In genomic region chr10:92463582-92463981, GRCh38 we compare ENCODE assay signal across 25 cellular contexts.
"Had no signal": no experiment of that assay in that cellular context is flagged by ENCODE, and none has a peak within 500 bp of the region (broad histone marks: within the 10 kb centered on the region; RNA-seq: fewer than 3 reads in every experiment).

No MANE protein-coding gene starts in this region.

- ATAC-seq: effector memory CD8-positive, alpha-beta T cell; esophagus mucosa; gastrocnemius medialis; heart right ventricle; left cardiac atrium; left lung; left ventricle myocardium superior; lower lobe of right lung; mucosa of descending colon had no signal

- FAIRE-seq: endometrium, islet of Langerhans, keratinocyte had no signal

- H3K27me3 Mint-ChIP-seq: dendritic cell treated with granulocyte-macrophage colony-stimulating factor and Interleukin-4, amounts not matched to agents 40 ng/mL and 50 ng/mL, for 4 days; effector memory CD8-positive, alpha-beta T cell had no signal

- H3K4me3 Mint-ChIP-seq: dendritic cell treated with granulocyte-macrophage colony-stimulating factor and Interleukin-4, amounts not matched to agents 40 ng/mL and 50 ng/mL, for 4 days; effector memory CD8-positive, alpha-beta T cell; endodermal cell; mesothelial cell of epicardium had no signal

- H3K27me3 ChIP-seq: colonic mucosa, esophagus squamous epithelium, gastrocnemius medialis, heart right ventricle, left lung had no signal

- H3K4me1 Mint-ChIP-seq: endodermal cell, mesothelial cell of epicardium had no signal

- H3K27ac ChIP-seq: colonic mucosa, epithelial cell of prostate, esophagus squamous epithelium, gastrocnemius medialis, heart right ventricle, left lung, lower lobe of right lung had no signal

- H3K4me1 ChIP-seq: colonic mucosa, gastrocnemius medialis, heart right ventricle, left lung, lower lobe of right lung had no signal

- H3K27ac Mint-ChIP-seq: dendritic cell treated with granulocyte-macrophage colony-stimulating factor and Interleukin-4, amounts not matched to agents 40 ng/mL and 50 ng/mL, for 4 days; effector memory CD8-positive, alpha-beta T cell; endodermal cell; mesothelial cell of epicardium had no signal

- H3K9me3 ChIP-seq: colonic mucosa, esophagus squamous epithelium, gastrocnemius medialis, heart right ventricle, left lung, lower lobe of right lung, mucosa of descending colon had no signal

- H3K9me3 Mint-ChIP-seq: dendritic cell treated with granulocyte-macrophage colony-stimulating factor and Interleukin-4, amounts not matched to agents 40 ng/mL and 50 ng/mL, for 4 days; effector memory CD8-positive, alpha-beta T cell; endodermal cell; mesothelial cell of epicardium had no signal

- DNase-seq: colonic mucosa; cortex of kidney; effector CD8-positive, alpha-beta T cell; effector memory CD8-positive, alpha-beta T cell; endodermal cell; esophagus squamous epithelium; foreskin fibroblast; foreskin melanocyte; gastrocnemius medialis; glutamatergic neuron; heart right ventricle; hippocampal formation; left cardiac atrium; left lung; left ventricle myocardium superior; lower lobe of right lung; mesenchymal stem cell; mucosa of descending colon had no signal

- H3K4me3 ChIP-seq: colonic mucosa, esophagus squamous epithelium, gastrocnemius medialis, heart right ventricle, left lung, lower lobe of right lung, mucosa of descending colon had no signal
